8 cellular contexts compared by ENCODE assay signal in genomic region chr5:43192558-43193170, GRCh38. TPM values are rescaled to one million over a fixed set of nuclear protein-coding genes. Genes with fewer than 3 reads are reported as not detected.
DNase-seq lines count a peak whose midpoint lies in the region; ATAC-seq lines count a peak whose summit lies in the region.

No MANE protein-coding gene starts in this region.

- intact Hi-C loops in right cardiac atrium (cut with DNase I), result no loop called here

- H3K9ac ChIP-seq in rectal smooth muscle tissue (ENCODE audit: low read length), result no peak overlapping the region

- H3K27ac ChIP-seq in right cardiac atrium (ENCODE audit: low read length), result no peak overlapping the region
- H3K27ac ChIP-seq in rectal smooth muscle tissue (ENCODE audit: low read depth, low read length), result no peak overlapping the region

- H3K4me1 ChIP-seq in right cardiac atrium (ENCODE audit: control insufficient read depth, insufficient read depth, low read length) (peaks cover 3% of the 10 kb centered on the region), rectal smooth muscle tissue (ENCODE audit: control insufficient read depth, insufficient read depth, low read length) (peaks cover 2% of the 10 kb centered on the region)

- no peaks in the 10 kb centered on the region for H3K36me3 ChIP-seq in rectal smooth muscle tissue (ENCODE audit: control insufficient read depth, insufficient read depth, low read length)

- DNase-seq in GM03348 (ENCODE audit: low spot score) (peak; percentile 53), HCEC 1CT (peak; percentile 14), NCI-H748 (lab: John Stamatoyannopoulos, UW; ENCODE audit: unreplicated experiment) (peak; percentile 64), amniotic epithelial cell (ENCODE audit: low read depth) (peak; percentile 31), right cardiac atrium (peak; percentile 52 to 75 (median 69)), cortex of kidney (lab: John Stamatoyannopoulos, UW) (no peak), OCI-M2 (lab: John Stamatoyannopoulos, UW; ENCODE audit: unreplicated experiment) (no peak)

- H3K27me3 ChIP-seq in right cardiac atrium (ENCODE audit: control insufficient read depth, insufficient read depth), result no peaks in the 10 kb centered on the region
- H3K27me3 ChIP-seq in rectal smooth muscle tissue (ENCODE audit: control insufficient read depth, insufficient read depth, low read length), result peaks cover 3% of the 10 kb centered on the region

- 2% methylated on average over 49 of the region's 49 CpGs for WGBS in right cardiac atrium

- ATAC-seq in right cardiac atrium, result peak; percentile 57 to 75

- H3K9me3 ChIP-seq in right cardiac atrium (ENCODE audit: control insufficient read depth, low read length), result no peaks in the 10 kb centered on the region

- peak overlapping the region; percentile 34 for H3K4me3 ChIP-seq in right cardiac atrium (ENCODE audit: low read length)
- peak overlapping the region; percentile 65 for H3K4me3 ChIP-seq in rectal smooth muscle tissue (ENCODE audit: low read length)

RNA-seq across cellular contexts. Expression of gene NIM1K, which starts 0.6 kb away (rescaled TPM):
- total RNA-seq in right cardiac atrium, result under 1 TPM; 0.57 to 0.89 (median 0.64) TPM
- polyA plus RNA-seq in right cardiac atrium, result 0.57 TPM

Comparison
In these comparisons a context has a peak if more than half of its experiments do, and no peak if none do; other contexts are left out.
1. DNase-seq: peak in GM03348 (single experiment), HCEC 1CT (single experiment), NCI-H748 (single experiment), amniotic epithelial cell (single experiment) and right cardiac atrium (3 of 3); none in cortex of kidney (single experiment) and OCI-M2 (single experiment).